1 cellular context compared by ENCODE assay signal in the genomic region with DNA sequence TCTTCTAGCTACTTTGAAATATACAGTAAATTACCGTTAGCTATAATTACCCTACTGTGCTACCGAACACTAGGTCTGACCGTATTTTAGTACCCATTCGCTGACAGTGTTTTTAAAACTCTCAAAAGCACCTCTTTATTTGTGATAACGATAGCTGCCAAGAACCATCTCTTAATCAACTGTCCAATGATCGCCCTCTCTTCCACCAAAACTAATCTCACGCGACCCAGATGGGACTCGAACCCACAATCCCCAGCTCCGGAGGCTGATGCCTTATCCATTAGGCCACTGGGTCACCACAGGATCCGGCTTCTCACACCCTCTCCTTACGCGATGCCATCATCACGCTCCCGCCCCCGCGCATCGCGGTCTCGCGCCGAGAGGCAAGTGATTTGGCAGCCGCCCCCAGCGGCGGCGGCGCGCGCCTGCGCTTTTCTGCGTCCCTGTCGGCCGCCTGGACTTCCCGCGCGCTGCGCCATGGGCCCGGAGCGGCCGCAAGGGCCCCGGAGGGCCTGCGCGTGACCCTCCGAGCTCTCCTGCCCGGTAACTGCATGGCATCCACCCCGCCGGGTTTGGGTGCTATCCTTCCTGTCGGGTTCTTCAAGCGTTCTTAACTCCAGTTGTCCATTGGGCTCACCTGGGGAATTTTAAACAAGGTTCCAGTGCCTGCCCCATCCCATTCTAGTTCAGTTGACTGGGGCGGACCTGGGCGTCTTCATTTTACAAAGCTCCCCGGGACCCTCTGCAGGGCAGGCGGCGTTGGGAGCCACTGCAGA.
TF ChIP-seq lines count a peak whose summit lies in the region.

No MANE protein-coding gene starts in this region.

TF ChIP-seq in HEK293, 187 proteins besides CTCF, POLR2A, EP300 and RAD21 (continued from another document and continues in another):
- TF ChIP-seq TRIM28 (IDR thresholded peaks at IDR 0.05; ENCODE audit: borderline replicate concordance, low read length) (peak; percentile 89), ZNF302 (tag by site-specific recombination; IDR thresholded peaks at IDR 0.05; ENCODE audit: low read depth) (no peak), ZNF76 (tag by site-specific recombination; IDR thresholded peaks at IDR 0.05; ENCODE audit: borderline replicate concordance, low read depth) (peak; percentile 93), ZNF292 (tag by site-specific recombination; IDR thresholded peaks at IDR 0.05; ENCODE audit: borderline replicate concordance, low read depth) (no peak), ZNF148 (tag by site-specific recombination; IDR thresholded peaks at IDR 0.05; ENCODE audit: borderline replicate concordance) (peak; percentile 71; the same call in 1 of the 2 replicates), ELK4 (IDR thresholded peaks at IDR 0.05; ENCODE audit: borderline replicate concordance, low read depth, low read length) (no peak), ZBTB48 (tag by site-specific recombination; IDR thresholded peaks at IDR 0.05) (no peak), OVOL3 (tag by site-specific recombination; IDR thresholded peaks at IDR 0.05) (peak; percentile 26; the same call in 1 of the 2 replicates), ZNF174 (tag by site-specific recombination; IDR thresholded peaks at IDR 0.05) (no peak; the same call in 1 of the 2 replicates), HOXA7 (CRISPR knock-in tag; IDR thresholded peaks at IDR 0.05; ENCODE audit: borderline replicate concordance) (no peak), ZNF10 (tag by site-specific recombination; IDR thresholded peaks at IDR 0.05) (peak; percentile 55; the same call in 1 of the 2 replicates), KLF7 (tag by site-specific recombination; IDR thresholded peaks at IDR 0.05; ENCODE audit: borderline replicate concordance) (peak; percentile 92; the same call in 1 of the 2 replicates), ZNF747 (tag by site-specific recombination; IDR thresholded peaks at IDR 0.05) (no peak), ZNF324 (tag by site-specific recombination; IDR thresholded peaks at IDR 0.05) (peak; percentile 99), HOXD13 (CRISPR knock-in tag; IDR thresholded peaks at IDR 0.05; ENCODE audit: borderline replicate concordance) (peak; percentile 70), ZNF18 (tag by site-specific recombination; IDR thresholded peaks at IDR 0.05) (no peak), ZNF23 (tag by site-specific recombination; IDR thresholded peaks at IDR 0.05; ENCODE audit: borderline replicate concordance) (no peak), ZFHX2 (tag by site-specific recombination; conservative IDR thresholded peaks at IDR 0.05) (peak; percentile 99), ZNF138 (tag by site-specific recombination; IDR thresholded peaks at IDR 0.05; ENCODE audit: borderline replicate concordance) (no peak), ZNF112 (tag by site-specific recombination; IDR thresholded peaks at IDR 0.05) (no peak), ZNF692 (tag by site-specific recombination; IDR thresholded peaks at IDR 0.05) (peak; percentile 89), INSM2 (tag by site-specific recombination; IDR thresholded peaks at IDR 0.05) (peak; percentile 86), ZNF24 (tag by site-specific recombination; IDR thresholded peaks at IDR 0.05) (peak; percentile 97), ZNF354C (tag by site-specific recombination; IDR thresholded peaks at IDR 0.05; ENCODE audit: borderline replicate concordance, low read depth) (no peak), PRDM1 (tag by site-specific recombination; IDR thresholded peaks at IDR 0.05) (peak; percentile 65; the same call in 1 of the 2 replicates), ZNF677 (tag by site-specific recombination; IDR thresholded peaks at IDR 0.05) (no peak), WT1 (tag by site-specific recombination; IDR thresholded peaks at IDR 0.05) (peak; percentile 50; the same call in 1 of the 2 replicates), ZEB2 (tag by site-specific recombination; IDR thresholded peaks at IDR 0.05) (peak; percentile 97), ZNF843 (tag by site-specific recombination; IDR thresholded peaks at IDR 0.05) (peak; percentile 85), ZNF777 (tag by site-specific recombination; IDR thresholded peaks at IDR 0.05; ENCODE audit: borderline replicate concordance) (no peak), KLF1 (tag by site-specific recombination; IDR thresholded peaks at IDR 0.05) (peak; percentile 64; the same call in 1 of the 2 replicates), ZNF121 (tag by site-specific recombination; IDR thresholded peaks at IDR 0.05) (0 out of 2 replicates have a peak, but pooled peaks have one; percentile 19), GLIS2 (tag by site-specific recombination; IDR thresholded peaks at IDR 0.05) (peak; percentile 94), IKZF3 (tag by site-specific recombination; IDR thresholded peaks at IDR 0.05) (peak; percentile 70), SCRT1 (tag by site-specific recombination; IDR thresholded peaks at IDR 0.05; ENCODE audit: borderline replicate concordance) (no peak), ZNF248 (tag by site-specific recombination; IDR thresholded peaks at IDR 0.05) (no peak), AEBP2 (tag by site-specific recombination; IDR thresholded peaks at IDR 0.05; ENCODE audit: borderline replicate concordance) (no peak), BCL6B (tag by site-specific recombination; IDR thresholded peaks at IDR 0.05) (0 out of 2 replicates have a peak, but pooled peaks have one; percentile 5), ZNF19 (tag by site-specific recombination; IDR thresholded peaks at IDR 0.05; ENCODE audit: low read depth) (no peak)
- TF ChIP-seq, protein P1, sequence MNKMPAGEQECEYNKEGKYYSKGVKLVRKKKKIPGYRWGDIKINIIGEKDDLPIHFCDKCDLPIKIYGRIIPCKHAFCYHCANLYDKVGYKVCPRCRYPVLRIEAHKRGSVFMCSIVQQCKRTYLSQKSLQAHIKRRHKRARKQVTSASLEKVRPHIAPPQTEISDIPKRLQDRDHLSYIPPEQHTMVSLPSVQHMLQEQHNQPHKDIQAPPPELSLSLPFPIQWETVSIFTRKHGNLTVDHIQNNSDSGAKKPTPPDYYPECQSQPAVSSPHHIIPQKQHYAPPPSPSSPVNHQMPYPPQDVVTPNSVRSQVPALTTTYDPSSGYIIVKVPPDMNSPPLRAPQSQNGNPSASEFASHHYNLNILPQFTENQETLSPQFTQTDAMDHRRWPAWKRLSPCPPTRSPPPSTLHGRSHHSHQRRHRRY (tag by site-specific recombination; IDR thresholded peaks at IDR 0.05): 0 out of 2 replicates have a peak, but pooled peaks have one; percentile 32
- TF ChIP-seq, protein P2, sequence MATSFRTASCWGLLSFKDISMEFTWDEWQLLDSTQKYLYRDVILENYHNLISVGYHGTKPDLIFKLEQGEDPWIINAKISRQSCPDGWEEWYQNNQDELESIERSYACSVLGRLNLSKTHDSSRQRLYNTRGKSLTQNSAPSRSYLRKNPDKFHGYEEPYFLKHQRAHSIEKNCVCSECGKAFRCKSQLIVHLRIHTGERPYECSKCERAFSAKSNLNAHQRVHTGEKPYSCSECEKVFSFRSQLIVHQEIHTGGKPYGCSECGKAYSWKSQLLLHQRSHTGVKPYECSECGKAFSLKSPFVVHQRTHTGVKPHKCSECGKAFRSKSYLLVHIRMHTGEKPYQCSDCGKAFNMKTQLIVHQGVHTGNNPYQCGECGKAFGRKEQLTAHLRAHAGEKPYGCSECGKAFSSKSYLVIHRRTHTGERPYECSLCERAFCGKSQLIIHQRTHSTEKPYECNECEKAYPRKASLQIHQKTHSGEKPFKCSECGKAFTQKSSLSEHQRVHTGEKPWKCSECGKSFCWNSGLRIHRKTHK (tag by site-specific recombination; IDR thresholded peaks at IDR 0.05): no peak
- TF ChIP-seq, protein P3, sequence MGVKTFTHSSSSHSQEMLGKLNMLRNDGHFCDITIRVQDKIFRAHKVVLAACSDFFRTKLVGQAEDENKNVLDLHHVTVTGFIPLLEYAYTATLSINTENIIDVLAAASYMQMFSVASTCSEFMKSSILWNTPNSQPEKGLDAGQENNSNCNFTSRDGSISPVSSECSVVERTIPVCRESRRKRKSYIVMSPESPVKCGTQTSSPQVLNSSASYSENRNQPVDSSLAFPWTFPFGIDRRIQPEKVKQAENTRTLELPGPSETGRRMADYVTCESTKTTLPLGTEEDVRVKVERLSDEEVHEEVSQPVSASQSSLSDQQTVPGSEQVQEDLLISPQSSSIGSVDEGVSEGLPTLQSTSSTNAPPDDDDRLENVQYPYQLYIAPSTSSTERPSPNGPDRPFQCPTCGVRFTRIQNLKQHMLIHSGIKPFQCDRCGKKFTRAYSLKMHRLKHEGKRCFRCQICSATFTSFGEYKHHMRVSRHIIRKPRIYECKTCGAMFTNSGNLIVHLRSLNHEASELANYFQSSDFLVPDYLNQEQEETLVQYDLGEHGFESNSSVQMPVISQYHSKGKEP (tag by site-specific recombination; IDR thresholded peaks at IDR 0.05): peak; percentile 7; the same call in 1 of the 2 replicates
